In the genomic region with DNA sequence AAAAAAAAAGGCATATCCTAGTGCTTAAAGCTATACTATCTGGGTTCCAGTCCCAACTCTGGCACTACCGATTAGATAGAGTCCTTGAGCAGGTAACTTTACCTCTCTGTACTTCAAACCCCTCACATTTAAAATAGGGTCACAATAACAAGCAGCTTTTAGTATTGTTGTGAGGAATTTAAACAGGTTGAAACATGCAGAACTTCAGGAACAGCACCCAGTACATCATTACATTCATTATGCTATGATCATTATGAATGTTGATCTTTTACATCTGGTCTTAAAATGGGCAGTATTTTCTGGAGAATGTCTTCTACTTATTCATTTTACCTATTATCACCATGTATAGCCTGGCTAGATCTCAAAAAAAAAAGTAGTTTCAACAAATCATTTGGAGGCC, we compare ENCODE assay signal across 24 cellular contexts.
DNase-seq lines count a peak whose midpoint lies in the region; ATAC-seq, FAIRE-seq and TF ChIP-seq lines count a peak whose summit lies in the region.
"Had no signal": no experiment of that assay in that cellular context is flagged by ENCODE, and none has a peak within 500 bp of the region (broad histone marks: within the 10 kb centered on the region; RNA-seq: fewer than 3 reads in every experiment).

No MANE protein-coding gene starts in this region.

- H3K79me2 ChIP-seq in GM23248 (ENCODE audit: insufficient read depth), result no peaks in the 10 kb centered on the region

- no peaks in the 10 kb centered on the region for H4K20me1 ChIP-seq in GM23248 (ENCODE audit: insufficient read depth)
- H4K20me1 ChIP-seq: BLaER1 had no signal

- H3K4me1 ChIP-seq in GM23248 (ENCODE audit: insufficient read depth) (0 out of 2 replicates have a peak, but pooled peaks cover 7% of the 10 kb centered on the region), RWPE2 (ENCODE audit: insufficient read depth, poor library complexity, severe bottlenecking) (peaks cover 12% of the 10 kb centered on the region), small intestine (ENCODE audit: control insufficient read depth in 2 of 2, insufficient read depth in 1 of 2, low read depth in 1 of 2, low read length in 1 of 2) (no peaks in the 10 kb centered on the region)
- H3K4me1 ChIP-seq: BLaER1 had no signal

- no peak overlapping the region for H3K9ac ChIP-seq in GM23248
- H3K9ac ChIP-seq: BLaER1 had no signal

- H2AFZ ChIP-seq in GM23248, result peak overlapping the region; percentile 34; the same call in 1 of the 2 replicates

- H3K9me3 ChIP-seq in GM23248 (ENCODE audit: low read depth) (no peaks in the 10 kb centered on the region), RWPE2 (ENCODE audit: severe bottlenecking) (no peaks in the 10 kb centered on the region), small intestine (ENCODE audit: control insufficient read depth, low read depth) (no peaks in the 10 kb centered on the region)
- H3K9me3 ChIP-seq: BLaER1, MG63 had no signal

- peak overlapping the region in 2 of 3 experiments; percentile 18 to 40 for H3K27ac Mint-ChIP-seq in nephron
- no peak overlapping the region for H3K27ac Mint-ChIP-seq in type B pancreatic cell
- H3K27ac Mint-ChIP-seq: CD4-positive, CD25-positive, alpha-beta regulatory T cell; GM23338; H9 had no signal

- ATAC-seq in RWPE2 (ENCODE audit: low read depth) (peak; percentile 12; the same call in 1 of the 3 replicates), GM19328 (IDR thresholded peaks at IDR 0.05; ENCODE audit: unreplicated experiment) (no peak)
- ATAC-seq: GM23338 had no signal

- DNase-seq in GM23248, result no peak
- DNase-seq in NCI-H1105 treated with DMSO at 0.1 percent for 48 hours (lab: John Stamatoyannopoulos, UW), result peak; percentile 78
- no peak for DNase-seq in RWPE2 (ENCODE audit: low spot score)
- no peak for DNase-seq in type B pancreatic cell (ENCODE audit: extremely low spot score, unreplicated experiment)
- no peak for DNase-seq in small intestine
- DNase-seq: CD4-positive, CD25-positive, alpha-beta regulatory T cell; DMS153; H9; KBM-7; MG63; NCI-H1417; NCI-H1694; NCI-H2029 treated with DMSO at 0.1 percent for 48 hours; NCI-H524; NCI-H774; NK-92 treated with Interleukin-12 subunit alpha and Interleukin-12 subunit beta, amount 100 ng/mL, for 24 hours; RPMI8226; SHP77 treated with DMSO at 0.1 percent for 48 hours had no signal

- TF ChIP-seq CTCF in RWPE2 (IDR thresholded peaks at IDR 0.05; ENCODE audit: poor library complexity, severe bottlenecking), result no peak
- no peak for TF ChIP-seq CTCF in nephron (IDR thresholded peaks at IDR 0.05; ENCODE audit: unreplicated experiment in 3 of 3)
- TF ChIP-seq CTCF in type B pancreatic cell (conservative IDR thresholded peaks at IDR 0.05), result no peak

- H3K27me3 Mint-ChIP-seq in nephron (ENCODE audit: low read depth) (no peaks in the 10 kb centered on the region), type B pancreatic cell (no peaks in the 10 kb centered on the region)

- FAIRE-seq in small intestine (lab: Jason Lieb, UNC), result no peak
- FAIRE-seq: A204.1, GM18507 had no signal

- H3K4me3 ChIP-seq in GM23248 (no peak overlapping the region), RWPE2 (ENCODE audit: severe bottlenecking) (no peak overlapping the region), small intestine (ENCODE audit: low read depth in 1 of 2, low read length in 2 of 2) (no peak overlapping the region)
- H3K4me3 ChIP-seq: BLaER1, GM23338, MG63 had no signal

- no peaks in the 10 kb centered on the region for H3K9me3 Mint-ChIP-seq in nephron
- H3K9me3 Mint-ChIP-seq in type B pancreatic cell, result no peaks in the 10 kb centered on the region
- H3K9me3 Mint-ChIP-seq: CD4-positive, CD25-positive, alpha-beta regulatory T cell; GM23338; H9 had no signal

- H3K4me1 Mint-ChIP-seq in nephron (peaks cover 56% of the 10 kb centered on the region), type B pancreatic cell (ENCODE audit: unreplicated experiment) (peaks cover 10% of the 10 kb centered on the region)
- H3K4me1 Mint-ChIP-seq: CD4-positive, CD25-positive, alpha-beta regulatory T cell; GM23338; H9 had no signal

- no peak overlapping the region for H3K4me2 ChIP-seq in GM23248 (ENCODE audit: unreplicated experiment)
- H3K4me2 ChIP-seq: BLaER1, GM23338 had no signal

- H3K9me2 ChIP-seq in GM23248 (ENCODE audit: insufficient read depth), result no peaks in the 10 kb centered on the region

- H3K36me3 Mint-ChIP-seq in nephron (ENCODE audit: low read depth) (no peaks in the 10 kb centered on the region), type B pancreatic cell (no peaks in the 10 kb centered on the region)
- H3K36me3 Mint-ChIP-seq: CD4-positive, CD25-positive, alpha-beta regulatory T cell had no signal

- in situ Hi-C loops in GM23248 (cut with MboI), result no loop called here

- H3K27ac ChIP-seq in GM23248 (no peak overlapping the region), RWPE2 (ENCODE audit: poor library complexity, severe bottlenecking) (no peak overlapping the region), small intestine (ENCODE audit: low read depth in 1 of 2, low read length in 1 of 2) (no peak overlapping the region)
- H3K27ac ChIP-seq: BLaER1 had no signal

- no peaks in the 10 kb centered on the region for H3K27me3 ChIP-seq in GM23248 (replicated peaks; ENCODE audit: insufficient read depth)
- no peaks in the 10 kb centered on the region for H3K27me3 ChIP-seq in RWPE2 (ENCODE audit: insufficient read depth, poor library complexity, severe bottlenecking)
- H3K27me3 ChIP-seq in small intestine (ENCODE audit: control insufficient read depth in 2 of 2, insufficient read depth in 2 of 2, low read length in 2 of 2), result no peaks in the 10 kb centered on the region
- H3K27me3 ChIP-seq: BLaER1, MG63 had no signal

- H3F3A ChIP-seq in GM23248 (ENCODE audit: insufficient read depth), result no peaks in the 10 kb centered on the region

- no peaks in the 10 kb centered on the region for H3K36me3 ChIP-seq in GM23248 (ENCODE audit: low read depth)
- H3K36me3 ChIP-seq in RWPE2 (ENCODE audit: low read depth), result no peaks in the 10 kb centered on the region
- H3K36me3 ChIP-seq in small intestine (ENCODE audit: control insufficient read depth in 2 of 2, insufficient read depth in 2 of 2, low read length in 2 of 2), result no peaks in the 10 kb centered on the region
- H3K36me3 ChIP-seq: BLaER1, MG63 had no signal

- no peak overlapping the region for H3K4me3 Mint-ChIP-seq in nephron
- no peak overlapping the region for H3K4me3 Mint-ChIP-seq in type B pancreatic cell
- H3K4me3 Mint-ChIP-seq: CD4-positive, CD25-positive, alpha-beta regulatory T cell; GM23338; H9 had no signal

- 92 to 96% methylated on average over 1 of the region's 1 CpG for WGBS in GM23248 (ENCODE audit: low coverage in 1 of 2, low lambda C conversion rate in 2 of 2, missing lambda C conversion rate in 2 of 2), 2 experiments
- 78 to 93% (median 92%) methylated on average over 1 of the region's 1 CpG for WGBS in small intestine, 3 donors
